8 cellular contexts compared by ENCODE assay signal in genomic region chr2:159968282-159968900, GRCh38.
DNase-seq lines count a peak whose midpoint lies in the region; ATAC-seq, FAIRE-seq and TF ChIP-seq lines count a peak whose summit lies in the region.

No MANE protein-coding gene starts in this region.

- WGBS in esophagus muscularis mucosa, result 15% methylated on average over 2 of the region's 2 CpGs
- no CpG with 5 or more reads among the region's 2 CpGs for WGBS in neuronal stem cell (ENCODE audit: extremely low coverage in 2 of 2, insufficient read length in 2 of 2, insufficient replicate concordance in 1 of 2), 2 donors

- no peak overlapping the region for H2BK12ac ChIP-seq in neuronal stem cell (ENCODE audit: low read length)

- no peak for TF ChIP-seq EP300 in esophagus muscularis mucosa (IDR thresholded peaks at IDR 0.05)

- H3K9me3 ChIP-seq in esophagus muscularis mucosa (no peaks in the 10 kb centered on the region), neuronal stem cell (replicated peaks in 1 of 2; ENCODE audit: control insufficient read depth in 2 of 2, insufficient read depth in 1 of 2, low read depth in 1 of 2, low read length in 2 of 2) (no peaks in the 10 kb centered on the region), vagina (no peaks in the 10 kb centered on the region), uterus (no peaks in the 10 kb centered on the region)

- no peak overlapping the region for H3K4me3 ChIP-seq in KMS-11 (IDR thresholded peaks at IDR 0.05; ENCODE audit: insufficient read depth, low read depth, low read length)
- no peak overlapping the region for H3K4me3 ChIP-seq in esophagus muscularis mucosa
- no peak overlapping the region for H3K4me3 ChIP-seq in neuronal stem cell (ENCODE audit: low read length in 2 of 2)
- no peak overlapping the region for H3K4me3 ChIP-seq in vagina
- H3K4me3 ChIP-seq in uterus, result no peak overlapping the region

- no peak overlapping the region for H3K4ac ChIP-seq in neuronal stem cell (ENCODE audit: low read length)

- intact Hi-C loops in esophagus muscularis mucosa (cut with DNase I), result no loop called here
- intact Hi-C loops in vagina (cut with DNase I), result no loop called here
- intact Hi-C loops in uterus (cut with DNase I; ENCODE audit: low total_unique reads), result no loop called here

- no peak overlapping the region for H4K91ac ChIP-seq in neuronal stem cell (ENCODE audit: low read depth, low read length, poor library complexity)

- ATAC-seq in GM18909 (IDR thresholded peaks at IDR 0.05; ENCODE audit: poor library complexity, unreplicated experiment), result peak; percentile 50

- TF ChIP-seq POLR2A in esophagus muscularis mucosa (IDR thresholded peaks at IDR 0.05; ENCODE audit: low read depth), result no peak
- TF ChIP-seq POLR2A in vagina (IDR thresholded peaks at IDR 0.05), result no peak
- TF ChIP-seq POLR2A in uterus (IDR thresholded peaks at IDR 0.05), result no peak

- H3K23ac ChIP-seq in neuronal stem cell (ENCODE audit: low read depth, low read length, poor library complexity), result no peak overlapping the region

- no peak overlapping the region for H3K9ac ChIP-seq in KMS-11
- no peak overlapping the region for H3K9ac ChIP-seq in neuronal stem cell (ENCODE audit: low read depth, low read length, poor library complexity)

- H2BK120ac ChIP-seq in neuronal stem cell (ENCODE audit: low read depth, low read length), result no peak overlapping the region

- no peak overlapping the region for H3K18ac ChIP-seq in neuronal stem cell (ENCODE audit: low read length)

- no peak overlapping the region for H2BK5ac ChIP-seq in neuronal stem cell (ENCODE audit: low read length)

- H2AK5ac ChIP-seq in neuronal stem cell (ENCODE audit: low read depth, low read length), result no peak overlapping the region

- no peak overlapping the region for H4K8ac ChIP-seq in neuronal stem cell (ENCODE audit: low read depth, low read length)

- peak; percentile 75 for TF ChIP-seq CTCF in D721Med (IDR thresholded peaks at IDR 0.05; ENCODE audit: insufficient read depth, missing control alignments)
- peak; percentile 68 for TF ChIP-seq CTCF in KMS-11 (conservative IDR thresholded peaks at IDR 0.05; ENCODE audit: low read depth, low read length)
- TF ChIP-seq CTCF in esophagus muscularis mucosa (IDR thresholded peaks at IDR 0.05), result peak; percentile 20 to 40 (median 30)
- peak in 1 of 3 experiments; percentile 31 for TF ChIP-seq CTCF in vagina (IDR thresholded peaks at IDR 0.05)
- peak in 2 of 4 experiments; percentile 29 to 43 for TF ChIP-seq CTCF in uterus (IDR thresholded peaks at IDR 0.05)

- FAIRE-seq in D721Med (lab: Jason Lieb, UNC), result no peak

- no peak overlapping the region for H2BK15ac ChIP-seq in neuronal stem cell (ENCODE audit: low read length)

- H3K79me2 ChIP-seq in KMS-11 (ENCODE audit: insufficient read depth, low read depth), result no peaks in the 10 kb centered on the region

- no peaks in the 10 kb centered on the region for H4K20me1 ChIP-seq in KMS-11 (ENCODE audit: insufficient read depth)

- no peak overlapping the region for H3K4me2 ChIP-seq in KMS-11
- H3K4me2 ChIP-seq in neuronal stem cell (ENCODE audit: insufficient read depth, low read length, poor library complexity, severe bottlenecking), result no peak overlapping the region

- H3K14ac ChIP-seq in neuronal stem cell (ENCODE audit: low read length), result no peak overlapping the region

- H3K36me3 ChIP-seq in KMS-11 (ENCODE audit: insufficient read depth), result no peaks in the 10 kb centered on the region
- peaks cover 0 to 4% (median 0%) of the 10 kb centered on the region in 4 donors for H3K36me3 ChIP-seq in esophagus muscularis mucosa
- H3K36me3 ChIP-seq in neuronal stem cell (replicated peaks in 1 of 2; ENCODE audit: control insufficient read depth in 2 of 2, insufficient read depth in 2 of 2, low read length in 2 of 2), result no peaks in the 10 kb centered on the region
- H3K36me3 ChIP-seq in vagina, result peaks cover 0 to 3% of the 10 kb centered on the region in 2 donors
- no peaks in the 10 kb centered on the region for H3K36me3 ChIP-seq in uterus

- H2AFZ ChIP-seq in KMS-11 (ENCODE audit: low read depth), result no peak overlapping the region
- H2AFZ ChIP-seq in neuronal stem cell (ENCODE audit: low read length), result peak overlapping the region; percentile 56

- H3K4me1 ChIP-seq in KMS-11 (ENCODE audit: low read depth, poor library complexity, severe bottlenecking) (no peaks in the 10 kb centered on the region), esophagus muscularis mucosa (no peaks in the 10 kb centered on the region), neuronal stem cell (ENCODE audit: control insufficient read depth in 2 of 2, insufficient read depth in 1 of 2, low read depth in 1 of 2, low read length in 2 of 2) (no peaks in the 10 kb centered on the region), vagina (no peaks in the 10 kb centered on the region), uterus (no peaks in the 10 kb centered on the region)

- H3K27ac ChIP-seq in KMS-11 (no peak overlapping the region), esophagus muscularis mucosa (replicated peaks in 1 of 4) (no peak overlapping the region), neuronal stem cell (replicated peaks; ENCODE audit: low read length) (no peak overlapping the region), vagina (no peak overlapping the region), uterus (no peak overlapping the region)

- H3K27me3 ChIP-seq in KMS-11 (ENCODE audit: insufficient read depth, low read depth) (no peaks in the 10 kb centered on the region), esophagus muscularis mucosa (no peaks in the 10 kb centered on the region), neuronal stem cell (ENCODE audit: control insufficient read depth in 3 of 3, insufficient read depth in 3 of 3, low read depth in 1 of 3, low read length in 3 of 3) (no peaks in the 10 kb centered on the region), vagina (no peaks in the 10 kb centered on the region), uterus (no peaks in the 10 kb centered on the region)

- no peaks in the 10 kb centered on the region for H3K79me1 ChIP-seq in neuronal stem cell (ENCODE audit: low read depth, low read length)

- DNase-seq in D721Med (ENCODE audit: insufficient read length, low spot score) (peak; percentile 14), RPMI8226 (peak; percentile 40), esophagus muscularis mucosa (ENCODE audit: extremely low spot score) (no peak), neuronal stem cell (ENCODE audit: low spot score) (peak; percentile 58), vagina (ENCODE audit: extremely low spot score in 2 of 2) (no peak), uterus (no peak)

Comparison
In these comparisons a context has a peak if more than half of its experiments do, and no peak if none do; other contexts are left out.
1. DNase-seq: peak in D721Med (single experiment), RPMI8226 (single experiment) and neuronal stem cell (single experiment); none in esophagus muscularis mucosa (single experiment), vagina (0 of 2) and uterus (0 of 2).